In genomic region chr9:107283621-107284616, GRCh38 we compare ENCODE assay signal across 8 cellular contexts. TPM values are rescaled to one million over a fixed set of nuclear protein-coding genes. Genes with fewer than 3 reads are reported as not detected.
A peak's percentile ranks its signal among the peaks of the same experiment; 100 is the strongest.
DNase-seq lines count a peak whose midpoint lies in the region; ATAC-seq and TF ChIP-seq lines count a peak whose summit lies in the region.

No MANE protein-coding gene starts in this region.

- H3K9me3 ChIP-seq in DND-41 (ENCODE audit: insufficient read depth, low read length, severe bottlenecking) (no peaks in the 10 kb centered on the region), RWPE2 (ENCODE audit: severe bottlenecking) (no peaks in the 10 kb centered on the region)

- H3K4me3 ChIP-seq in DND-41 (ENCODE audit: low read depth in 1 of 2, low read length in 2 of 2), result peak overlapping the region; percentile 78 to 87
- H3K4me3 ChIP-seq in RWPE2 (ENCODE audit: severe bottlenecking), result peak overlapping the region; percentile 89

- ATAC-seq in DND-41 (ENCODE audit: insufficient read depth, low read depth) (peak; percentile 23), GM21717 (IDR thresholded peaks at IDR 0.05; ENCODE audit: unreplicated experiment) (peak; percentile 45), RWPE2 (ENCODE audit: low read depth) (peak; percentile 71)

- peaks cover 33% of the 10 kb centered on the region for H3K4me1 ChIP-seq in DND-41 (ENCODE audit: insufficient read depth, low read length)
- H3K4me1 ChIP-seq in RWPE2 (ENCODE audit: insufficient read depth, poor library complexity, severe bottlenecking), result peaks cover 26% of the 10 kb centered on the region

- peak overlapping the region; percentile 77 for H3K4me2 ChIP-seq in DND-41 (ENCODE audit: insufficient read depth, low read length)

- H3K36me3 ChIP-seq in DND-41 (ENCODE audit: insufficient read depth, low read length) (no peaks in the 10 kb centered on the region; the same call in 1 of the 2 replicates), RWPE2 (ENCODE audit: low read depth) (peaks cover 18% of the 10 kb centered on the region)

- peak overlapping the region; percentile 91 for H2AFZ ChIP-seq in DND-41 (ENCODE audit: low read depth, low read length)

- no peak; the same call in 1 of the 2 replicates for TF ChIP-seq RAD21 in Ishikawa (IDR thresholded peaks at IDR 0.05; ENCODE audit: low read depth)

- peak overlapping the region; percentile 98 for H3K9ac ChIP-seq in DND-41 (ENCODE audit: low read depth, low read length)

- H3K27me3 ChIP-seq in DND-41 (ENCODE audit: insufficient read depth, low read length, poor library complexity) (no peaks in the 10 kb centered on the region), RWPE2 (ENCODE audit: insufficient read depth, poor library complexity, severe bottlenecking) (no peaks in the 10 kb centered on the region)

- DNase-seq in DND-41 (peak; percentile 58), RWPE2 (ENCODE audit: low spot score) (peak; percentile 85), globus pallidus (ENCODE audit: low spot score) (peak; percentile 55), nucleus accumbens (lab: John Stamatoyannopoulos, UW) (peak in 45 of 56 donors; percentile 1 to 67 (median 44))
- peak; percentile 71 for DNase-seq in activated naive CD4-positive, alpha-beta T cell treated with Interleukin-2 at 50 U/mL for 16 hours

- peaks cover 58% of the 10 kb centered on the region for H3K79me2 ChIP-seq in DND-41 (ENCODE audit: insufficient read depth, low read length)

- H3K27ac ChIP-seq in DND-41 (ENCODE audit: low read length), result peak overlapping the region; percentile 98
- peak overlapping the region; percentile 91 for H3K27ac ChIP-seq in RWPE2 (ENCODE audit: poor library complexity, severe bottlenecking)
- peak overlapping the region; percentile 82 for H3K27ac ChIP-seq in temporal lobe (ENCODE audit: low read depth, low read length)

- peaks cover 46% of the 10 kb centered on the region for H4K20me1 ChIP-seq in DND-41 (ENCODE audit: insufficient read depth, low read length)

- no peak; the same call in 1 of the 2 replicates for TF ChIP-seq EP300 in Ishikawa (IDR thresholded peaks at IDR 0.05; ENCODE audit: borderline replicate concordance)

- TF ChIP-seq CTCF in DND-41 (IDR thresholded peaks at IDR 0.05; ENCODE audit: borderline replicate concordance, extremely low read depth, low read length, poor library complexity, severe bottlenecking) (no peak), RWPE2 (IDR thresholded peaks at IDR 0.05; ENCODE audit: poor library complexity, severe bottlenecking) (no peak)

TF ChIP-seq in Ishikawa, 13 proteins besides CTCF, POLR2A, EP300 and RAD21:
- TF ChIP-seq TAF1 (IDR thresholded peaks at IDR 0.05; ENCODE audit: low read depth) (peak; percentile 70; the same call in 1 of the 2 replicates), EGR1 (IDR thresholded peaks at IDR 0.05) (peak; percentile 65), CREB1 (IDR thresholded peaks at IDR 0.05; ENCODE audit: low read depth) (no peak), ZBTB7A (IDR thresholded peaks at IDR 0.05; ENCODE audit: low read depth) (no peak), TEAD4 (IDR thresholded peaks at IDR 0.05) (0 out of 2 replicates have a peak, but pooled peaks have one; percentile 21), TCF12 (IDR thresholded peaks at IDR 0.05; ENCODE audit: low read depth) (no peak), FOXM1 (IDR thresholded peaks at IDR 0.05; ENCODE audit: borderline replicate concordance, low read depth) (no peak), CEBPB (IDR thresholded peaks at IDR 0.05) (no peak), MAX (IDR thresholded peaks at IDR 0.05) (peak; percentile 81; the same call in 1 of the 2 replicates)

RNA-seq across cellular contexts. Expression of gene RAD23B, which starts 0.8 kb away (rescaled TPM):
- 72.3 TPM for total RNA-seq in temporal lobe

Comparison
In these comparisons a context has a peak if more than half of its experiments do, and no peak if none do; other contexts are left out.
1. Peak in every context shown above with its lines: DNase-seq, ATAC-seq, H3K4me3 ChIP-seq and H3K27ac ChIP-seq.